21 cellular contexts compared by ENCODE assay signal in genomic region chr18:23021625-23022024, GRCh38.
DNase-seq lines count a peak whose midpoint lies in the region; ATAC-seq and TF ChIP-seq lines count a peak whose summit lies in the region.
"Had no signal": no experiment of that assay in that cellular context is flagged by ENCODE, and none has a peak within 500 bp of the region (broad histone marks: within the 10 kb centered on the region; RNA-seq: fewer than 3 reads in every experiment).

No MANE protein-coding gene starts in this region.

- H3K4me3 ChIP-seq in CD8-positive, alpha-beta memory T cell (ENCODE audit: low read length) = no peak overlapping the region
- no peak overlapping the region for H3K4me3 ChIP-seq in OCI-LY7 (ENCODE audit: low read depth, low read length, poor library complexity, severe bottlenecking)
- H3K4me3 ChIP-seq in breast epithelium = no peak overlapping the region

- no peaks in the 10 kb centered on the region for H3K9me2 ChIP-seq in OCI-LY7 (ENCODE audit: insufficient read depth, low read length)

- no peak for TF ChIP-seq POLR2A in breast epithelium (IDR thresholded peaks at IDR 0.05)

- intact Hi-C loops in activated CD8-positive, alpha-beta T cell treated with anti-CD3 and anti-CD28 coated beads for 36 hours (cut with micrococcal nuclease) = no loop called here
- intact Hi-C loops in OCI-LY7 (cut with micrococcal nuclease; ENCODE audit: unreplicated experiment) (loop anchor here (5.0 kb wide), 1 partner anchor 34 kb away; no protein-coding TSS in a partner anchor), breast epithelium (cut with DNase I; ENCODE audit: low total_unique reads) (no loop called here)

- 0 out of 2 replicates have a peak, but pooled peaks cover 5% of the 10 kb centered on the region for H4K20me1 ChIP-seq in OCI-LY7 (ENCODE audit: insufficient read depth, low read length)

- H3K4me2 ChIP-seq in OCI-LY7 (ENCODE audit: low read length) = no peak overlapping the region

- H2AFZ ChIP-seq in OCI-LY7 (ENCODE audit: low read length) = no peak overlapping the region

- TSS peak; percentile 27 for BruUV-seq in OCI-LY7 (replicated peaks; lab: Mats Ljungman, UMichigan)

- H3K4me1 ChIP-seq in CD8-positive, alpha-beta memory T cell (ENCODE audit: insufficient read depth, low read length) = no peaks in the 10 kb centered on the region
- H3K4me1 ChIP-seq in OCI-LY7 (ENCODE audit: insufficient read depth, low read length, poor library complexity, severe bottlenecking) (peaks cover 6% of the 10 kb centered on the region), breast epithelium (no peaks in the 10 kb centered on the region)

- no peaks in the 10 kb centered on the region for H3K36me3 ChIP-seq in CD8-positive, alpha-beta memory T cell (ENCODE audit: insufficient read depth, low read length)
- peaks cover 86% of the 10 kb centered on the region for H3K36me3 ChIP-seq in OCI-LY7 (ENCODE audit: insufficient read depth, low read length)
- no peaks in the 10 kb centered on the region for H3K36me3 ChIP-seq in breast epithelium

- no peak for TF ChIP-seq CTCF in activated CD8-positive, alpha-beta T cell treated with anti-CD3 and anti-CD28 coated beads for 36 hours (IDR thresholded peaks at IDR 0.05)
- TF ChIP-seq CTCF in OCI-LY7 (conservative IDR thresholded peaks at IDR 0.05; ENCODE audit: low read length) (no peak), breast epithelium (IDR thresholded peaks at IDR 0.05) (no peak)

- CTCF ChIA-PET in activated CD8-positive, alpha-beta T cell treated with anti-CD3 and anti-CD28 coated beads, Interleukin-2, amount 10 ng/mL, durations not matched to agents 7 days and 5 days (lab: Charles Lee) = interaction anchor here (0.9 to 1.0 kb wide), 2 partner anchors 9 to 10 kb away, joined by 3 read pairs; no protein-coding TSS in a partner anchor
- CTCF ChIA-PET in activated CD8-positive, alpha-beta T cell treated with anti-CD3 and anti-CD28 coated beads for 36 hours (lab: Charles Lee) = interaction anchor here (1.2 to 1.7 kb wide), 2 partner anchors 15 to 390 kb away, joined by 3 to 4 read pairs; no protein-coding TSS in a partner anchor
- CTCF ChIA-PET in CD8-positive, alpha-beta memory T cell (lab: Charles Lee) = no interaction called here
- CTCF ChIA-PET in OCI-LY7 (lab: Charles Lee; ENCODE audit: unreplicated experiment) = no interaction called here

- H3K27ac ChIP-seq in CD8-positive, alpha-beta memory T cell (ENCODE audit: low read depth, low read length) = no peak overlapping the region
- H3K27ac ChIP-seq in OCI-LY7 (ENCODE audit: low read depth, low read length, poor library complexity, severe bottlenecking) = no peak overlapping the region
- H3K27ac ChIP-seq in breast epithelium = no peak overlapping the region

- H3K27me3 Mint-ChIP-seq in activated CD8-positive, alpha-beta T cell treated with anti-CD3 and anti-CD28 coated beads, Interleukin-2, amount 10 ng/mL, durations not matched to agents 7 days and 5 days (ENCODE audit: low read depth) = no peaks in the 10 kb centered on the region
- no peaks in the 10 kb centered on the region for H3K27me3 Mint-ChIP-seq in activated CD8-positive, alpha-beta T cell treated with anti-CD3 and anti-CD28 coated beads for 36 hours
- H3K27me3 Mint-ChIP-seq in CD8-positive, alpha-beta memory T cell = no peaks in the 10 kb centered on the region
- H3K27me3 Mint-ChIP-seq in immature natural killer cell (ENCODE audit: low read depth in 3 of 3) = peaks cover 0 to 4% (median 0%) of the 10 kb centered on the region in 3 donors
- H3K27me3 Mint-ChIP-seq: IgD-negative memory B cell had no signal

- H3K4me1 Mint-ChIP-seq in activated CD8-positive, alpha-beta T cell treated with anti-CD3 and anti-CD28 coated beads, Interleukin-2, amount 10 ng/mL, durations not matched to agents 7 days and 5 days (ENCODE audit: low read depth) = peaks cover 10% of the 10 kb centered on the region
- H3K4me1 Mint-ChIP-seq in activated CD8-positive, alpha-beta T cell treated with anti-CD3 and anti-CD28 coated beads for 36 hours (ENCODE audit: low read depth) = peaks cover 12% of the 10 kb centered on the region
- peaks cover 8 to 18% (median 14%) of the 10 kb centered on the region in 3 donors for H3K4me1 Mint-ChIP-seq in CD8-positive, alpha-beta memory T cell
- H3K4me1 Mint-ChIP-seq in immature natural killer cell = peaks cover 12 to 14% of the 10 kb centered on the region in 2 donors

- H3K36me3 Mint-ChIP-seq in activated CD8-positive, alpha-beta T cell treated with anti-CD3 and anti-CD28 coated beads, Interleukin-2, amount 10 ng/mL, durations not matched to agents 7 days and 5 days (ENCODE audit: low read depth) = peaks cover 50% of the 10 kb centered on the region
- peaks cover 44% of the 10 kb centered on the region for H3K36me3 Mint-ChIP-seq in activated CD8-positive, alpha-beta T cell treated with anti-CD3 and anti-CD28 coated beads for 36 hours (ENCODE audit: low read depth)
- no peaks in the 10 kb centered on the region for H3K36me3 Mint-ChIP-seq in CD8-positive, alpha-beta memory T cell
- peaks cover 0 to 7% (median 4%) of the 10 kb centered on the region in 3 donors for H3K36me3 Mint-ChIP-seq in immature natural killer cell

- DNase-seq in activated CD8-positive, alpha-beta T cell treated with anti-CD3 and anti-CD28 coated beads, Interleukin-2, amount 10 ng/mL, durations not matched to agents 7 days and 5 days = no peak
- DNase-seq in activated CD8-positive, alpha-beta T cell treated with anti-CD3 and anti-CD28 coated beads for 36 hours = no peak
- no peak for DNase-seq in CD8-positive, alpha-beta memory T cell
- no peak for DNase-seq in OCI-LY7 (ENCODE audit: low spot score)
- DNase-seq in immature natural killer cell = no peak
- DNase-seq in NCI-H2196 (lab: John Stamatoyannopoulos, UW; ENCODE audit: unreplicated experiment) = no peak
- no peak for DNase-seq in breast epithelium (ENCODE audit: low spot score in 2 of 2)
- DNase-seq: AML-193, C1 segment of cervical spinal cord, EL, Karpas-422, NCI-H1694, NCI-H2081, NCI-H2171, NCI-H524 treated with DMSO at 0.1 percent for 48 hours, NCI-H82, PC-3, RPMI8226, SHP77 had no signal

- H3K27ac Mint-ChIP-seq in activated CD8-positive, alpha-beta T cell treated with anti-CD3 and anti-CD28 coated beads, Interleukin-2, amount 10 ng/mL, durations not matched to agents 7 days and 5 days = no peak overlapping the region
- no peak overlapping the region for H3K27ac Mint-ChIP-seq in activated CD8-positive, alpha-beta T cell treated with anti-CD3 and anti-CD28 coated beads for 36 hours
- H3K27ac Mint-ChIP-seq in CD8-positive, alpha-beta memory T cell = peak overlapping the region in 4 of 8 donors; percentile 54 to 90 (median 74)
- peak overlapping the region in 2 of 6 donors; percentile 30 to 61 for H3K27ac Mint-ChIP-seq in immature natural killer cell

- no peak for ATAC-seq in activated CD8-positive, alpha-beta T cell treated with anti-CD3 and anti-CD28 coated beads, Interleukin-2, amount 10 ng/mL, durations not matched to agents 7 days and 5 days
- ATAC-seq in activated CD8-positive, alpha-beta T cell treated with anti-CD3 and anti-CD28 coated beads for 36 hours = no peak
- ATAC-seq in HG03097 (IDR thresholded peaks at IDR 0.05; ENCODE audit: low FRiP score, unreplicated experiment) = no peak
- ATAC-seq: PC-3 had no signal

- POLR2A ChIA-PET in activated CD8-positive, alpha-beta T cell treated with anti-CD3 and anti-CD28 coated beads, Interleukin-2, amount 10 ng/mL, durations not matched to agents 7 days and 5 days (lab: Charles Lee) = no interaction called here
- POLR2A ChIA-PET in activated CD8-positive, alpha-beta T cell treated with anti-CD3 and anti-CD28 coated beads for 36 hours (lab: Charles Lee) = no interaction called here
- POLR2A ChIA-PET in CD8-positive, alpha-beta memory T cell (lab: Charles Lee) = no interaction called here
- POLR2A ChIA-PET in OCI-LY7 (lab: Charles Lee) = interaction anchor here (0.5 to 1.2 kb wide), 6 partner anchors 15 to 112 kb away, joined by 3 to 5 read pairs (median 3); no protein-coding TSS in a partner anchor

- H3K4me3 Mint-ChIP-seq in activated CD8-positive, alpha-beta T cell treated with anti-CD3 and anti-CD28 coated beads, Interleukin-2, amount 10 ng/mL, durations not matched to agents 7 days and 5 days = peak overlapping the region; percentile 42
- H3K4me3 Mint-ChIP-seq in activated CD8-positive, alpha-beta T cell treated with anti-CD3 and anti-CD28 coated beads for 36 hours = no peak overlapping the region
- peak overlapping the region in 4 of 7 donors; percentile 74 to 88 (median 76) for H3K4me3 Mint-ChIP-seq in CD8-positive, alpha-beta memory T cell
- peak overlapping the region in 4 of 5 donors; percentile 15 to 74 (median 68) for H3K4me3 Mint-ChIP-seq in immature natural killer cell

- no peaks in the 10 kb centered on the region for H3K9me3 ChIP-seq in CD8-positive, alpha-beta memory T cell (ENCODE audit: low read length)
- H3K9me3 ChIP-seq in OCI-LY7 (ENCODE audit: low read length) = no peaks in the 10 kb centered on the region
- H3K9me3 ChIP-seq in breast epithelium = no peaks in the 10 kb centered on the region

- no peaks in the 10 kb centered on the region for H3K79me2 ChIP-seq in OCI-LY7 (ENCODE audit: insufficient read depth, low read depth, low read length)

- H3K27me3 ChIP-seq in CD8-positive, alpha-beta memory T cell (ENCODE audit: insufficient read depth, low read length, poor library complexity, severe bottlenecking) = no peaks in the 10 kb centered on the region
- no peaks in the 10 kb centered on the region for H3K27me3 ChIP-seq in breast epithelium

- H3K9me3 Mint-ChIP-seq in activated CD8-positive, alpha-beta T cell treated with anti-CD3 and anti-CD28 coated beads, Interleukin-2, amount 10 ng/mL, durations not matched to agents 7 days and 5 days (ENCODE audit: insufficient read depth) = no peaks in the 10 kb centered on the region
- no peaks in the 10 kb centered on the region for H3K9me3 Mint-ChIP-seq in activated CD8-positive, alpha-beta T cell treated with anti-CD3 and anti-CD28 coated beads for 36 hours
- H3K9me3 Mint-ChIP-seq in CD8-positive, alpha-beta memory T cell = no peaks in the 10 kb centered on the region
- H3K9me3 Mint-ChIP-seq in immature natural killer cell = no peaks in the 10 kb centered on the region
- H3K9me3 Mint-ChIP-seq: IgD-negative memory B cell had no signal

Comparison
In these comparisons a context has a peak if more than half of its experiments do, and no peak if none do; other contexts are left out.
1. CTCF ChIA-PET loops: an anchor here in activated CD8-positive, alpha-beta T cell treated with anti-CD3 and anti-CD28 coated beads, Interleukin-2, amount 10 ng/mL, durations not matched to agents 7 days and 5 days (0.9 to 1.0 kb wide) and activated CD8-positive, alpha-beta T cell treated with anti-CD3 and anti-CD28 coated beads for 36 hours (1.2 to 1.7 kb wide); none called in CD8-positive, alpha-beta memory T cell and OCI-LY7.